ENCODE assay signal across 8 cellular contexts in the genomic region with DNA sequence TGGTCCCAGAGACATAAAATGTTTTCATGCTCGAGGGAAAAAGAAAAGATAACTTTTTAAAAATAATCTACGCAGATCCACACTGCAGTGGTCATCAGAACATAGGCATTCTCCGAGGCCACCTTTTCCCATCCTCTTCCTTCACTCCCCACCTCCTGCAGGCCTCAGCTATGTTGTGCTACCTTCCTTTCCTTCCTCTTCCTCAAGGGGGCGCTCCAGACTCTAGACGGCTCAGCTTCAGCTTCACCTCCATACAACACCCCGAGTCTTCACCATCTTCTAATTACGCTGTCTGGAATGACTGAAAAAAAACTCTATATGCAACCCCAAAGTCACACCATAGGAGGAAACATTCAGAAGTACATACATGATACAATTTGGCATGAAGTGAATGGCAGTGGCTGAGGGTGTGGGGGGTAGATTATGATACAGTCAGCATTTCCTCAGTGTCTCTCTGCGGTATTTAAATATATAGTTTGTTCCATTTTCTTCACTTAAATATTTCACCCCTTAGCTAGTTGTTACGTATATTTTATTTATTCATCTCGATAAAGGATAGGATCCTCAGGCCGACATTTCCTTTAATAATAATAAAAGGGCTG.
A peak's percentile ranks its signal among the peaks of the same experiment; 100 is the strongest.
DNase-seq lines count a peak whose midpoint lies in the region; ATAC-seq and TF ChIP-seq lines count a peak whose summit lies in the region.

No MANE protein-coding gene starts in this region.

- H3K36me3 Mint-ChIP-seq in endothelial cell (ENCODE audit: low read depth, unreplicated experiment), result no peaks in the 10 kb centered on the region
- H3K36me3 Mint-ChIP-seq in nephron (ENCODE audit: low read depth), result no peaks in the 10 kb centered on the region

- H3K27me3 ChIP-seq in tibial nerve, result no peaks in the 10 kb centered on the region

- H3K9me3 ChIP-seq in tibial nerve, result no peaks in the 10 kb centered on the region

- H3K9me3 Mint-ChIP-seq in endothelial cell (ENCODE audit: unreplicated experiment), result no peaks in the 10 kb centered on the region
- H3K9me3 Mint-ChIP-seq in nephron, result no peaks in the 10 kb centered on the region

- H3K4me3 Mint-ChIP-seq in endothelial cell (ENCODE audit: unreplicated experiment) (no peak overlapping the region), nephron (no peak overlapping the region)

- no peak overlapping the region for H3K27ac ChIP-seq in tibial nerve

- WGBS in tibial nerve, 2 donors, result 60 to 66% methylated on average over 11 of the region's 11 CpGs

- no peak overlapping the region for H3K4me3 ChIP-seq in tibial nerve

- no peak for TF ChIP-seq EP300 in tibial nerve (IDR thresholded peaks at IDR 0.05)

- H3K4me1 ChIP-seq in tibial nerve, result peaks cover 0 to 19% (median 0%) of the 10 kb centered on the region in 4 donors

- peaks cover 2% of the 10 kb centered on the region for H3K27me3 Mint-ChIP-seq in endothelial cell (ENCODE audit: unreplicated experiment)
- peaks cover 5% of the 10 kb centered on the region for H3K27me3 Mint-ChIP-seq in nephron (ENCODE audit: low read depth)

- TF ChIP-seq POLR2A in tibial nerve (IDR thresholded peaks at IDR 0.05), result no peak

- ATAC-seq in GM18858 (IDR thresholded peaks at IDR 0.05; ENCODE audit: unreplicated experiment) (peak; percentile 90), HG03039 (IDR thresholded peaks at IDR 0.05; ENCODE audit: unreplicated experiment) (peak; percentile 95)

- TF ChIP-seq CTCF in endothelial cell (IDR thresholded peaks at IDR 0.05; ENCODE audit: unreplicated experiment) (peak; percentile 89), nephron (IDR thresholded peaks at IDR 0.05; ENCODE audit: unreplicated experiment in 3 of 3) (peak; percentile 35 to 60 (median 40)), tibial nerve (IDR thresholded peaks at IDR 0.05) (peak; percentile 31 to 51 (median 44))

- DNase-seq in AG08395 (ENCODE audit: low spot score) (peak; percentile 12), NCI-H226 (peak; percentile 36), endothelial cell (ENCODE audit: low spot score) (peak; percentile 83), tibial nerve (ENCODE audit: low spot score in 2 of 2) (peak; percentile 15 to 48)
- peak; percentile 19 to 39 for DNase-seq in activated CD4-positive, alpha-beta T cell treated with anti-CD3 and anti-CD28 coated beads, Interleukin-2, amount 50 U/mL, for 24 hours (ENCODE audit: low read depth in 1 of 2, low spot score in 1 of 2)

- no peaks in the 10 kb centered on the region for H3K4me1 Mint-ChIP-seq in endothelial cell (ENCODE audit: unreplicated experiment)
- peaks cover 5% of the 10 kb centered on the region for H3K4me1 Mint-ChIP-seq in nephron

- no peaks in the 10 kb centered on the region for H3K36me3 ChIP-seq in tibial nerve

- H3K27ac Mint-ChIP-seq in endothelial cell (ENCODE audit: unreplicated experiment) (no peak overlapping the region), nephron (no peak overlapping the region)

Comparison
In these comparisons a context has a peak if more than half of its experiments do, and no peak if none do; other contexts are left out.
1. DNase-seq: peak in every context shown above with its lines; median percentile 83 in endothelial cell; 36 in NCI-H226; 32 in tibial nerve; 29 in activated CD4-positive, alpha-beta T cell treated with anti-CD3 and anti-CD28 coated beads, Interleukin-2, amount 50 U/mL, for 24 hours; 12 in AG08395.